Comparison of ENCODE assay signal across 16 cellular contexts in the genomic region with DNA sequence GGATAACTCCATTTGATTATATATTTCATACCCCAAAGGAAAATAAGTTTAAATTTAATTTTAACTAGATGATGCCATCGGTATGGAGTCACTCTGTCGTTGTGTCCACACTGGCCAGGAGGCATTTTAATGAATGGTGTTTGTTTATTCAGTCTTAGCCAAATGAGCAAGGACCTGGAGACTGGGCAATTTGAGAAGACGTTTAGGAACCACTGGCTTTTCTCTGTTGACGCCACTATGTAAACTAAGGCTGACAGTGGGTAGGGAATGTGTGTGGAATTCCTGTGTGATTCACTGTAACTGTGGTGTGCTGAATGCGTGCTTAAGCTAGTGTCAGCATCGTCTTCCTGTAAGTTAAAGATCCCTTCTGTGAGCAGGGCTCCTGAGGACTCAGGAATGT. TPM values are rescaled to one million over a fixed set of nuclear protein-coding genes. Genes with fewer than 3 reads are reported as not detected.
DNase-seq lines count a peak whose midpoint lies in the region; ATAC-seq and TF ChIP-seq lines count a peak whose summit lies in the region.
"Not testable (repeated sequence)": the region's sequence is repeated elsewhere in the genome, so short reads cannot be mapped to it uniquely, and the experiment has no call there.
"Had no signal": no experiment of that assay in that cellular context is flagged by ENCODE, and none has a peak within 500 bp of the region (broad histone marks: within the 10 kb centered on the region; RNA-seq: fewer than 3 reads in every experiment).

No MANE protein-coding gene starts in this region.

- in situ Hi-C loops in astrocyte of the cerebellum (cut with HindIII; ENCODE audit: low sequenced_read_pairs): not testable (repeated sequence)

- TF ChIP-seq CTCF in AG04449 (IDR thresholded peaks at IDR 0.05; ENCODE audit: insufficient read depth, low read length, missing control alignments); PC-3 (conservative IDR thresholded peaks at IDR 0.05; ENCODE audit: low read depth, low read length); astrocyte of the cerebellum (IDR thresholded peaks at IDR 0.05; ENCODE audit: low read depth, low read length, missing control alignments); hepatocyte (IDR thresholded peaks at IDR 0.05; ENCODE audit: poor library complexity): not testable (repeated sequence)

- not testable (repeated sequence) for H3K9me2 ChIP-seq in PC-3 (replicated peaks; ENCODE audit: low read length); hepatocyte (replicated peaks; ENCODE audit: insufficient read depth)

- ATAC-seq in PC-3: peak; percentile 67

- peak overlapping the region; percentile 8; the same call in 1 of the 2 replicates for H3K4me3 ChIP-seq in AG04449 (ENCODE audit: low read depth, low read length)
- not testable (repeated sequence) for H3K4me3 ChIP-seq in PC-3 (ENCODE audit: low read length); astrocyte of the cerebellum (ENCODE audit: low read depth, low read length); hepatocyte

- peak overlapping the region; percentile 43; the same call in 1 of the 2 replicates for H3K4me2 ChIP-seq in PC-3 (ENCODE audit: low read length)
- H3K4me2 ChIP-seq in hepatocyte: peak overlapping the region; percentile 43

- H2AFZ ChIP-seq in PC-3 (ENCODE audit: low read length); hepatocyte: not testable (repeated sequence)

- H3F3A ChIP-seq in PC-3 (ENCODE audit: low read length, unreplicated experiment): not testable (repeated sequence)

- CTCF ChIA-PET in AG04449 (lab: Yijun Ruan, JAX); PC-3 (lab: Charles Lee): not testable (repeated sequence)

- BruUV-seq in PC-3 (replicated peaks; lab: Mats Ljungman, UMichigan): not testable (repeated sequence)

- POLR2A ChIA-PET in AG04449 (lab: Yijun Ruan, JAX); PC-3 (lab: Charles Lee; ENCODE audit: unreplicated experiment): not testable (repeated sequence)

- DNase-seq in AG04449 (ENCODE audit: low read depth, low spot score) (peak; percentile 17), GM03348 (ENCODE audit: low spot score) (peak; percentile 2), HT1080 (ENCODE audit: low read depth) (peak; percentile 46), PC-3 (peak; percentile 60), astrocyte of the cerebellum (ENCODE audit: low read depth) (peak; percentile 46), epidermal melanocyte (ENCODE audit: insufficient read length, low spot score) (peak; percentile 5), hepatocyte (ENCODE audit: low spot score) (peak; percentile 5), non-pigmented ciliary epithelial cell (ENCODE audit: low read depth) (peak; percentile 22)

- not testable (repeated sequence) for H3K9ac ChIP-seq in PC-3 (ENCODE audit: low read length)

- H3K9me3 ChIP-seq in PC-3 (ENCODE audit: low read length); hepatocyte (ENCODE audit: low read depth): not testable (repeated sequence)

- intact Hi-C loops in PC-3 (cut with micrococcal nuclease): not testable (repeated sequence)

- not testable (repeated sequence) for H3K4me1 ChIP-seq in PC-3 (ENCODE audit: insufficient read depth, low read length); hepatocyte (ENCODE audit: insufficient read depth)

- H3K27ac ChIP-seq in PC-3 (ENCODE audit: low read length); hepatocyte: not testable (repeated sequence)

- H4K20me1 ChIP-seq in PC-3 (ENCODE audit: low read length); hepatocyte (ENCODE audit: insufficient read depth, poor library complexity, severe bottlenecking): not testable (repeated sequence)

- WGBS in hepatocyte (ENCODE audit: low lambda C conversion rate, missing lambda C conversion rate): 6% methylated on average over 6 of the region's 6 CpGs

- H3K79me2 ChIP-seq in PC-3 (ENCODE audit: low read length); hepatocyte: not testable (repeated sequence)

- not testable (repeated sequence) for H3K27me3 ChIP-seq in PC-3 (ENCODE audit: low read length); hepatocyte

- not testable (repeated sequence) for H3K36me3 ChIP-seq in PC-3 (ENCODE audit: low read depth, low read length); hepatocyte (replicated peaks; ENCODE audit: insufficient read depth, low read depth)

RNA-seq across cellular contexts. Expression of gene LGALS9B, which starts 17.6 kb away (rescaled TPM):
- not detected in 2 replicates for total RNA-seq in HT1080 (2014; rRNA removed; shearing (Covaris generic))
- 0.09 TPM in 1 of 2 replicates, not detected in the other for polyA plus RNA-seq in HT1080 (2015; cell fraction: cytosol; rRNA removed)
- 0.10 TPM in 1 of 2 replicates, not detected in the other for polyA plus RNA-seq in HT1080 (2015; cell fraction: nucleus; rRNA removed)
- not detected in 2 replicates for total RNA-seq in PC-3 (2014; rRNA removed)
- total RNA-seq in hepatocyte: not detected in 2 replicates
- not detected in 2 replicates for polyA plus RNA-seq in hepatocyte
- total RNA-seq: activated CD8-positive, alpha-beta memory T cell treated with anti-CD3 and anti-CD28 coated beads for 36 hours; activated T-cell treated with anti-CD3 and anti-CD28 coated beads, Interleukin-2, amount 50 U/mL, for 4 hours; CD8-positive, alpha-beta T cell; neural crest cell; prostate gland; suprapubic skin; T-helper 1 cell treated with Interleukin-12 subunit alpha and Interleukin-12 subunit beta and Interleukin-4 antibody, amounts not matched to agents 30 ng/mL and 1 ng/mL, for 36 hours; urinary bladder had no signal
- polyA plus RNA-seq: urinary bladder had no signal

Comparison
In these comparisons a context has a peak if more than half of its experiments do, and no peak if none do; other contexts are left out.
1. DNase-seq: peak in every context shown above with its lines; median percentile 60 in PC-3; 46 in HT1080; 46 in astrocyte of the cerebellum; 22 in non-pigmented ciliary epithelial cell; 17 in AG04449; 5 in epidermal melanocyte; 5 in hepatocyte; 2 in GM03348.